ENCODE assay signal across 11 cellular contexts in the genomic region with DNA sequence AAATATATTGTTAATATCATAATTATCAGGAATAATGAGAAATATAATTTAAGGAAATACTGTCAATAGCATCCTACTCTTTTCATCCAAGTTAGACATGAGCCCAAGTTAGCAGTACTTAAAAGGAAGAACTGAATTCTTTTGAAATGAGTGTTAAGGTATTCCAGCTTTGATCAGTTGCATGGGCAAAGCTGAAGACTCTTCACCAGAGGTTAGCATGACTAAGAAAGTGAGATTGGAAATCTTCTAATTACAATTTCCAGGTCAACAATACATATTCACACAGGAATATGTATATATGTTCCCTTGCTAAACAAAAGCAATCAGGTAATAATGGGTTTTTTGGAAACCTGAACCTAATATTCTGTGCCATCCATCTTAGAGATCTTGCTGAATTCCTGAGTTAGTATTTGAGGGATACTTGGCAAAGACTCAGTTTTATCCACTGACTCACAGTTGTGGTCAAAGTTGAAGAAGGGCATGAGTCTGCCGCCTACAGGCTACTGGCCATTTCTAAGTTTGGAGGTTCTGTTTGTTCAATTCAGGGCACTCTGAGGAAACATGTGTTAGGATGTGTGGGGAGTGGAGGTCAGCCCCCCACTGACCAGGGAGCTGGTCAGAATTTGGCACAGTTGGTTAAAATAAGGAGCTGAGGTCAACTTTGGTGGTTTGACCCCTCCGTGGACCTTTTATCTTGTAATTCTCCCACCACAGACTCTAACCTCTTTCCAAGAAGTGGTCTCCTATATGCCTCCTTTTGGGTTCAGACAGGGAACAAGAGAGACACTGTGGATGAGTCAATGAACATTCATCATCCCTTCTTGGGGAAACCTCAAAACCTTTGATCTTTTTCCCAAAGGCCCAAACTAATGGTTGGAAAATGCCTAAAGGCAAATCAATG.
DNase-seq lines count a peak whose midpoint lies in the region; ATAC-seq and TF ChIP-seq lines count a peak whose summit lies in the region.
"Had no signal": no experiment of that assay in that cellular context is flagged by ENCODE, and none has a peak within 500 bp of the region (broad histone marks: within the 10 kb centered on the region; RNA-seq: fewer than 3 reads in every experiment).

No MANE protein-coding gene starts in this region.

- H3K4me2 ChIP-seq in fibroblast of lung (ENCODE audit: extremely low read depth, insufficient read depth, low read length) = no peak overlapping the region

- H3K9me3 ChIP-seq in fibroblast of lung (ENCODE audit: control insufficient read depth, insufficient read depth, low read depth, low read length) = no peaks in the 10 kb centered on the region

- H3K4me1 Mint-ChIP-seq in stimulated activated naive CD8-positive, alpha-beta T cell treated with anti-CD3 and anti-CD28 coated beads, Interleukin-15, Interleukin-2, amounts not matched to agents 100 ng/mL and 50 ng/mL, for 24 hours (ENCODE audit: low read depth) = peaks cover 24% of the 10 kb centered on the region

- TF ChIP-seq CTCF in HFF-Myc (IDR thresholded peaks at IDR 0.05; ENCODE audit: low read depth, low read length, missing control alignments) (peak; percentile 46), fibroblast of lung (conservative IDR thresholded peaks at IDR 0.05 in 1 of 2, IDR thresholded peaks at IDR 0.05 in 1 of 2; ENCODE audit: low read depth in 1 of 2, low read length in 2 of 2) (peak; percentile 39 to 49)

- H3K4me1 ChIP-seq in fibroblast of lung (ENCODE audit: control insufficient read depth, extremely low read depth, insufficient read depth, low read length) = peaks cover 8% of the 10 kb centered on the region

- H3K27me3 Mint-ChIP-seq in stimulated activated naive CD8-positive, alpha-beta T cell treated with anti-CD3 and anti-CD28 coated beads, Interleukin-15, Interleukin-2, amounts not matched to agents 100 ng/mL and 50 ng/mL, for 24 hours = no peaks in the 10 kb centered on the region

- in situ Hi-C loops in SK-MEL-5 (cut with HindIII; ENCODE audit: low pct_unique_long_range_greater_than_20kb, low sequenced_read_pairs) = no loop called here

- H3K9me3 Mint-ChIP-seq in stimulated activated naive CD8-positive, alpha-beta T cell treated with anti-CD3 and anti-CD28 coated beads, Interleukin-15, Interleukin-2, amounts not matched to agents 100 ng/mL and 50 ng/mL, for 24 hours = no peaks in the 10 kb centered on the region

- H3K4me3 ChIP-seq in HFF-Myc (replicated peaks; ENCODE audit: low read depth, low read length) = no peak overlapping the region
- H3K4me3 ChIP-seq in fibroblast of lung (replicated peaks in 1 of 4; ENCODE audit: control extremely low read depth in 1 of 4, insufficient read depth in 1 of 4, low read depth in 3 of 4, low read length in 4 of 4) = no peak overlapping the region

- no peaks in the 10 kb centered on the region for H3K36me3 Mint-ChIP-seq in stimulated activated naive CD8-positive, alpha-beta T cell treated with anti-CD3 and anti-CD28 coated beads, Interleukin-15, Interleukin-2, amounts not matched to agents 100 ng/mL and 50 ng/mL, for 24 hours (ENCODE audit: low read depth)

- H3K36me3 ChIP-seq in fibroblast of lung (ENCODE audit: control insufficient read depth, insufficient read depth, low read length) = no peaks in the 10 kb centered on the region

- H3K9ac ChIP-seq in fibroblast of lung (ENCODE audit: insufficient read depth, low read length) = no peak overlapping the region

- DNase-seq in HFF-Myc (ENCODE audit: extremely low read depth, low read depth) = peak; percentile 73
- peak; percentile 50 for DNase-seq in SK-MEL-5 (ENCODE audit: low read depth, low spot score)
- DNase-seq in fibroblast of lung (ENCODE audit: low read depth in 2 of 2) = peak; percentile 91 to 95
- no peak for DNase-seq in DMS 273 (lab: John Stamatoyannopoulos, UW; ENCODE audit: unreplicated experiment)
- DNase-seq in COLO668 (lab: John Stamatoyannopoulos, UW; ENCODE audit: unreplicated experiment) = no peak
- DNase-seq: activated CD4-positive, alpha-beta T cell treated with anti-CD3 and anti-CD28 coated beads, Interleukin-2, amount 50 U/mL, for 1 hour; head of caudate nucleus; NCI-H1048; stimulated activated CD4-positive, alpha-beta T cell treated with anti-CD3 and anti-CD28 coated beads, Interleukin-15, amount 100 ng/mL, for 24 hours had no signal

- H3K27ac ChIP-seq in fibroblast of lung (ENCODE audit: insufficient read depth, low read length) = peak overlapping the region; percentile 10

- no peaks in the 10 kb centered on the region for H3K79me2 ChIP-seq in fibroblast of lung (ENCODE audit: control insufficient read depth, insufficient read depth, low read length)

- H2AFZ ChIP-seq in fibroblast of lung (ENCODE audit: low read length) = no peak overlapping the region

- H3K27me3 ChIP-seq in fibroblast of lung (ENCODE audit: control insufficient read depth, insufficient read depth, low read length) = no peaks in the 10 kb centered on the region

- ATAC-seq in GM19351 (IDR thresholded peaks at IDR 0.05; ENCODE audit: unreplicated experiment) = no peak

- peak overlapping the region; percentile 2 for H3K4me3 Mint-ChIP-seq in stimulated activated naive CD8-positive, alpha-beta T cell treated with anti-CD3 and anti-CD28 coated beads, Interleukin-15, Interleukin-2, amounts not matched to agents 100 ng/mL and 50 ng/mL, for 24 hours

- H4K20me1 ChIP-seq in fibroblast of lung (ENCODE audit: control insufficient read depth, extremely low read depth, insufficient read depth, low read length) = no peaks in the 10 kb centered on the region

- H3K27ac Mint-ChIP-seq in stimulated activated naive CD8-positive, alpha-beta T cell treated with anti-CD3 and anti-CD28 coated beads, Interleukin-15, Interleukin-2, amounts not matched to agents 100 ng/mL and 50 ng/mL, for 24 hours = no peak overlapping the region

Comparison
In these comparisons a context has a peak if more than half of its experiments do, and no peak if none do; other contexts are left out.
1. DNase-seq: peak in HFF-Myc (single experiment), SK-MEL-5 (single experiment) and fibroblast of lung (2 of 2); none in DMS 273 (single experiment) and COLO668 (single experiment).